In the genomic region with DNA sequence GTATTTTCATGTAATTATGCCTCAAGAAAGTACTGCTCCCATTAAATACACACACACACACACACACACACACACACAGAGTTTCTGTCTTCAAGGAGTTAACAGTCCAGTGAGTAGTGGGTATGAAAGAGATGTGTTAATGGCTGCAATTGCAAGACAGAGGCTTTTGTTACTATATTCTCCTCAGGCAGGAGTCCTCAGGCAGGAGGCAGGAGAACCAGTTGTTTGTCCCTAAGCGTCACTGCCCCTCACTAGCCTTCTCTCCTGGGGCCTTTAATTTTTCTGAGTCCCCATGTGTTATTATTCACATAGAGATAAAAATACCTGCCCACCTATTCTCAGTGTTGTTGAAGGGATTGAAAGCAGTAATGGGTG, we compare ENCODE assay signal across 8 cellular contexts. TPM values are rescaled to one million over a fixed set of nuclear protein-coding genes. Genes with fewer than 3 reads are reported as not detected.
A peak's percentile ranks its signal among the peaks of the same experiment; 100 is the strongest.
DNase-seq lines count a peak whose midpoint lies in the region; ATAC-seq and TF ChIP-seq lines count a peak whose summit lies in the region.

No MANE protein-coding gene starts in this region.

- no peaks in the 10 kb centered on the region for H3K36me3 ChIP-seq in SU-DHL-6 (ENCODE audit: low read length)
- H3K36me3 ChIP-seq in esophagus squamous epithelium = no peaks in the 10 kb centered on the region

- peak; percentile 20 for DNase-seq in SIG-M5 treated with dmso at 0.1 percent for 504 hours (lab: John Stamatoyannopoulos, UW; ENCODE audit: unreplicated experiment)
- no peak for DNase-seq in SIG-M5 (lab: John Stamatoyannopoulos, UW)
- no peak for DNase-seq in esophagus squamous epithelium (lab: John Stamatoyannopoulos, UW)
- DNase-seq in SK-N-DZ (ENCODE audit: low spot score) = no peak

- H3K9ac ChIP-seq in SU-DHL-6 (ENCODE audit: low read length) = peak overlapping the region; percentile 93

- no peaks in the 10 kb centered on the region for H3K79me2 ChIP-seq in SU-DHL-6 (ENCODE audit: insufficient read depth, low read length)

- TF ChIP-seq CTCF in SU-DHL-6 (IDR thresholded peaks at IDR 0.05; ENCODE audit: insufficient read depth, low read length, poor library complexity, severe bottlenecking) (no peak), esophagus squamous epithelium (IDR thresholded peaks at IDR 0.05) (no peak)

- H3F3A ChIP-seq in SU-DHL-6 (ENCODE audit: insufficient read depth) = peaks cover 52% of the 10 kb centered on the region

- H2AFZ ChIP-seq in SU-DHL-6 (ENCODE audit: low read depth, low read length, severe bottlenecking) = no peak overlapping the region

- H3K4me2 ChIP-seq in SU-DHL-6 (ENCODE audit: low read depth, low read length, poor library complexity, severe bottlenecking) = peak overlapping the region; percentile 79

- H3K27ac ChIP-seq in SU-DHL-6 (ENCODE audit: low read depth, low read length) (peak overlapping the region; percentile 99), esophagus squamous epithelium (peak overlapping the region; percentile 65 to 85 (median 79)), skin epidermis (peak overlapping the region in 18 of 21 experiments; percentile 32 to 98 (median 86))

- no peaks in the 10 kb centered on the region for H3K9me3 ChIP-seq in SU-DHL-6 (ENCODE audit: insufficient read depth, low read length)
- H3K9me3 ChIP-seq in esophagus squamous epithelium = no peaks in the 10 kb centered on the region

- WGBS in esophagus squamous epithelium, 2 donors = 64 to 86% methylated on average over 1 of the region's 1 CpG

- H4K20me1 ChIP-seq in SU-DHL-6 (ENCODE audit: low read depth, low read length) = no peaks in the 10 kb centered on the region

- no peak for ATAC-seq in HG02884 (IDR thresholded peaks at IDR 0.05; ENCODE audit: unreplicated experiment)
- ATAC-seq in HG02840 (IDR thresholded peaks at IDR 0.05; ENCODE audit: low FRiP score, unreplicated experiment) = no peak

- no peak for TF ChIP-seq POLR2A in esophagus squamous epithelium (IDR thresholded peaks at IDR 0.05)

- intact Hi-C loops in esophagus squamous epithelium (cut with DNase I) = loop anchor here (10.0 kb wide), 2 partner anchors 97 to 173 kb away; no protein-coding TSS in a partner anchor

- H3K4me3 ChIP-seq in SU-DHL-6 (ENCODE audit: insufficient read depth, low read length, poor library complexity, severe bottlenecking) (no peak overlapping the region), esophagus squamous epithelium (no peak overlapping the region), skin epidermis (no peak overlapping the region)

- H3K4me1 ChIP-seq in esophagus squamous epithelium = peaks cover 32 to 79% (median 57%) of the 10 kb centered on the region in 3 donors

- H3K27me3 ChIP-seq in SU-DHL-6 (ENCODE audit: low read length) (no peaks in the 10 kb centered on the region), esophagus squamous epithelium (no peaks in the 10 kb centered on the region)

- H3K9me2 ChIP-seq in SU-DHL-6 (replicated peaks; ENCODE audit: insufficient read depth, low read length) = no peaks in the 10 kb centered on the region

RNA-seq across cellular contexts. Expression of gene DAD1, which starts 31.2 kb away (rescaled TPM):
- total RNA-seq in esophagus squamous epithelium = 100 to 1,000 TPM; 174 to 280 (median 225) TPM
- polyA plus RNA-seq in SK-N-DZ (2014; cell fraction: cytosol; rRNA removed) = 340 and 346 TPM in 2 replicates
- 146 and 190 TPM in 2 replicates for polyA plus RNA-seq in SK-N-DZ (2014; cell fraction: nucleus; rRNA removed)

RNA-seq across cellular contexts. Expression of gene ABHD4, which starts 40.3 kb away (rescaled TPM):
- total RNA-seq in esophagus squamous epithelium = 10 to 100 TPM; 22.9 to 45.4 (median 30.1) TPM
- polyA plus RNA-seq in SK-N-DZ (2014; cell fraction: cytosol; rRNA removed) = 4.0 and 4.9 TPM in 2 replicates
- 2.3 and 4.4 TPM in 2 replicates for polyA plus RNA-seq in SK-N-DZ (2014; cell fraction: nucleus; rRNA removed)
